ENCODE assay signal across 8 cellular contexts in the genomic region with DNA sequence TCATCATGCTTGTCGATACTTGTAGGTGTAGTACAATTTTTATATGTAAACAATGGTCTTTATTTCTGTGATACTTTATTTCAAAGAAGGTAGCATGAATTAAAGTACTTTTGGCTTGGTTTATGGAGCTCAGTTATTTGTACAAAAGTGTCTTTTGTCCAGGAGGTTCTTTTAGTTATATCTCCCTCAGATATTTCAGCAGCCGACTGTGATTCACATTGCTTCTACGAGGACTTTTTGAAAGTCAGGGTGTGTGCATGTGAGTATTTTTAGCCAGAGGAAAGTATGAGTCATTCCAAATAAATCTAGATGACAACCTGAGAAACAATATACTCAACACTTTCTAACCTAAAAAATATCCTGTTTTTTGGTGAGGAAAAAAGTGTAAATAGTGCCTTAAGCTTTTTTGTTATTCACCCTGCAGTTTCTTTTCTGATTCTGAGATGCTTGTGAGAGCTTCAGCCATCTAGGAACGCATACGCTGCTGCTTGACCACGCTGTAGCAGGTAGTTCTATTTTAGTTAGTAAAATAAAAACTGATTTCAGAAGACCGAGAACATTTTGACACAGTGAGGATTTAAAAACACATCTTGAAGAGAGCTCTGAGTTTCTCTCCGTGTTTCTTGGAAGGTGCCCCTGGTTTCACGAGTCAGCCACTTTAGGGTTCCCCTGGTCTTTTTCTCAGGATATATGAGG. TPM values are rescaled to one million over a fixed set of nuclear protein-coding genes. Genes with fewer than 3 reads are reported as not detected.
DNase-seq lines count a peak whose midpoint lies in the region; ATAC-seq and TF ChIP-seq lines count a peak whose summit lies in the region.

No MANE protein-coding gene starts in this region.

- peak overlapping the region; percentile 81 for H3K4me3 Mint-ChIP-seq in activated CD4-positive, alpha-beta T cell treated with anti-CD3 and anti-CD28 coated beads, Interleukin-2, amount 10 ng/mL, durations not matched to agents 24 days and 14 days
- no peak overlapping the region for H3K4me3 Mint-ChIP-seq in progenitor cell of endocrine pancreas (ENCODE audit: low read depth)

- H3K27ac Mint-ChIP-seq in activated CD4-positive, alpha-beta T cell treated with anti-CD3 and anti-CD28 coated beads, Interleukin-2, amount 10 ng/mL, durations not matched to agents 24 days and 14 days: peak overlapping the region; percentile 96
- H3K27ac Mint-ChIP-seq in progenitor cell of endocrine pancreas: peak overlapping the region; percentile 91

- DNase-seq in Caki2 (ENCODE audit: low read depth) (peak; percentile 85), fibroblast of peridontal ligament (ENCODE audit: extremely low read depth) (peak; percentile 89), progenitor cell of endocrine pancreas (ENCODE audit: low spot score, unreplicated experiment) (no peak)
- peak; percentile 73 for DNase-seq in activated CD4-positive, alpha-beta T cell treated with anti-CD3 and anti-CD28 coated beads, Interleukin-2, amount 10 ng/mL, durations not matched to agents 24 days and 14 days
- DNase-seq in effector CD4-positive, alpha-beta T cell: no peak

- ATAC-seq in GM19438 (IDR thresholded peaks at IDR 0.05; ENCODE audit: low read depth, unreplicated experiment) (peak; percentile 61), HG03571 (IDR thresholded peaks at IDR 0.05; ENCODE audit: unreplicated experiment) (peak; percentile 52), GM19467 (IDR thresholded peaks at IDR 0.05; ENCODE audit: unreplicated experiment) (no peak)

- H3K36me3 Mint-ChIP-seq in activated CD4-positive, alpha-beta T cell treated with anti-CD3 and anti-CD28 coated beads, Interleukin-2, amount 10 ng/mL, durations not matched to agents 24 days and 14 days (ENCODE audit: low read depth): peaks cover 18% of the 10 kb centered on the region
- H3K36me3 Mint-ChIP-seq in progenitor cell of endocrine pancreas (ENCODE audit: insufficient read depth): peaks cover 8% of the 10 kb centered on the region

- in situ Hi-C loops in Caki2 (cut with HindIII; ENCODE audit: low pct_unique_long_range_greater_than_20kb, low sequenced_read_pairs): no loop called here

- TF ChIP-seq CTCF in progenitor cell of endocrine pancreas (IDR thresholded peaks at IDR 0.05; ENCODE audit: unreplicated experiment): no peak

- H3K9me3 Mint-ChIP-seq in activated CD4-positive, alpha-beta T cell treated with anti-CD3 and anti-CD28 coated beads, Interleukin-2, amount 10 ng/mL, durations not matched to agents 24 days and 14 days: no peaks in the 10 kb centered on the region
- H3K9me3 Mint-ChIP-seq in progenitor cell of endocrine pancreas (ENCODE audit: low read depth): no peaks in the 10 kb centered on the region

- H3K4me1 Mint-ChIP-seq in activated CD4-positive, alpha-beta T cell treated with anti-CD3 and anti-CD28 coated beads, Interleukin-2, amount 10 ng/mL, durations not matched to agents 24 days and 14 days: peaks cover 36% of the 10 kb centered on the region
- H3K4me1 Mint-ChIP-seq in progenitor cell of endocrine pancreas (ENCODE audit: low read depth): peaks cover 15% of the 10 kb centered on the region

- intact Hi-C loops in activated CD4-positive, alpha-beta T cell treated with anti-CD3 and anti-CD28 coated beads, Interleukin-2, amount 10 ng/mL, durations not matched to agents 24 days and 14 days (cut with micrococcal nuclease): loop anchor here (1.0 to 10.0 kb wide), 5 partner anchors 14 to 230 kb away; no protein-coding TSS in a partner anchor

- no peaks in the 10 kb centered on the region for H3K27me3 Mint-ChIP-seq in activated CD4-positive, alpha-beta T cell treated with anti-CD3 and anti-CD28 coated beads, Interleukin-2, amount 10 ng/mL, durations not matched to agents 24 days and 14 days
- H3K27me3 Mint-ChIP-seq in progenitor cell of endocrine pancreas: no peaks in the 10 kb centered on the region

RNA-seq across cellular contexts. Expression of a gene that starts 0.5 kb away (rescaled TPM):
- total RNA-seq in Caki2 (2014; rRNA removed; shearing (Covaris generic); ENCODE audit: low replicate concordance): 111 and 198 TPM in 2 replicates
- total RNA-seq in activated CD4-positive, alpha-beta T cell treated with anti-CD3 and anti-CD28 coated beads, Interleukin-2, amount 10 ng/mL, durations not matched to agents 24 days and 14 days: 85.8 and 90.3 TPM in 2 replicates
- 152 and 157 TPM in 2 replicates for total RNA-seq in progenitor cell of endocrine pancreas

RNA-seq across cellular contexts. Expression of a gene that starts 44.6 kb away (rescaled TPM):
- 106 and 117 TPM in 2 replicates for total RNA-seq in Caki2 (2014; rRNA removed; shearing (Covaris generic); ENCODE audit: low replicate concordance)
- 35.8 and 41.0 TPM in 2 replicates for total RNA-seq in activated CD4-positive, alpha-beta T cell treated with anti-CD3 and anti-CD28 coated beads, Interleukin-2, amount 10 ng/mL, durations not matched to agents 24 days and 14 days
- 58.2 and 58.7 TPM in 2 replicates for total RNA-seq in progenitor cell of endocrine pancreas

Comparison
In these comparisons a context has a peak if more than half of its experiments do, and no peak if none do; other contexts are left out.
1. DNase-seq: peak in Caki2 (single experiment), activated CD4-positive, alpha-beta T cell treated with anti-CD3 and anti-CD28 coated beads, Interleukin-2, amount 10 ng/mL, durations not matched to agents 24 days and 14 days (single experiment) and fibroblast of peridontal ligament (single experiment); none in progenitor cell of endocrine pancreas (single experiment) and effector CD4-positive, alpha-beta T cell (single experiment).